Comparison of ENCODE assay signal across 8 cellular contexts in the genomic region with DNA sequence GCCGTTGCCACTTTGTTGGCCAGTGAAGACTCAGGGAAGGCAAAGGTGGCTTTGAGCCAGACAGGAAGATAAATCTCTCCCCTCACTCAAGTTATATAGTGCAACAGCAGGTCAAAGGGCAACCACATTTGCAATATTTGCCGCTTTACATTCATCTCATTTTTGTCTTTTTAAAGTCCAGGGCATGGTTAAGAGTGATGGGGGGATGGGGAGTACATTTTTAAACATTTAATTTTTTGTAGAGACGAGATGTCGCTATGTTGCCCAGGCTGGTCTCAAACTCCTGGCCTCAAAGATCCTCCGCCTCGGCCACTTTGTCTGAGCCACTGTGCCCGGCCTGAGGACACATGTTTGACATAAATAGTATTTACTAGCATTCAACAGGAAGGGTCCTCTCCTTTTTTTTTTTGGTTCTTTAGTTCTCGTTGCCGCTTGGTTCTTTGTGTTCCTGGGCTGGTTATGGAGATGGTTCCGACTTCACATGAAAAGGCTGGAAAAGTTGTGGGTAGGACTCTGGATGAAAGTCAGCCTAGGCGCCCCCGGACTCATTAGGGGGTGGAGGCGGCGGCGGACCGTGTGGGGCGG.
DNase-seq lines count a peak whose midpoint lies in the region; ATAC-seq and TF ChIP-seq lines count a peak whose summit lies in the region.

No MANE protein-coding gene starts in this region.

- peak overlapping the region; percentile 78 for H3K4me3 Mint-ChIP-seq in T-helper 1 cell treated with Interleukin-12 subunit alpha and Interleukin-12 subunit beta and Interleukin-4 antibody, amounts not matched to agents 30 μg/mL and 1 μg/mL, for 36 hours
- peak overlapping the region; percentile 85 for H3K4me3 Mint-ChIP-seq in activated naive CD8-positive, alpha-beta T cell treated with anti-CD3 and anti-CD28 coated beads, Interleukin-2, amount 10 ng/mL, durations not matched to agents 7 days and 5 days

- no peak for TF ChIP-seq EP300 in suprapubic skin (IDR thresholded peaks at IDR 0.05)

- H3K27me3 ChIP-seq in layer of hippocampus (ENCODE audit: control insufficient read depth, insufficient read depth, low read length) (no peaks in the 10 kb centered on the region), suprapubic skin (peaks cover 6% of the 10 kb centered on the region)

- 28% methylated on average over 17 of the region's 17 CpGs for WGBS in suprapubic skin

- peak overlapping the region; percentile 55 for H3K4me3 ChIP-seq in suprapubic skin

- no peaks in the 10 kb centered on the region for H3K36me3 ChIP-seq in suprapubic skin

- no peak for TF ChIP-seq POLR2A in suprapubic skin (IDR thresholded peaks at IDR 0.05)

- POLR2A ChIA-PET in activated naive CD8-positive, alpha-beta T cell treated with anti-CD3 and anti-CD28 coated beads, Interleukin-2, amount 10 ng/mL, durations not matched to agents 7 days and 5 days (lab: Charles Lee) = interaction anchor here (0.8 to 11.1 kb wide), 11 partner anchors 8 to 173 kb away, joined by 3 to 208 read pairs (median 5); partner anchors contain the start of gene EVI2B

- TF ChIP-seq CTCF in suprapubic skin (IDR thresholded peaks at IDR 0.05) = no peak

- peaks cover 47% of the 10 kb centered on the region for H3K4me1 ChIP-seq in suprapubic skin

- H3K27me3 Mint-ChIP-seq in T-helper 1 cell treated with Interleukin-12 subunit alpha and Interleukin-12 subunit beta and Interleukin-4 antibody, amounts not matched to agents 30 μg/mL and 1 μg/mL, for 36 hours (ENCODE audit: low read depth) = peaks cover 9% of the 10 kb centered on the region
- peaks cover 2% of the 10 kb centered on the region for H3K27me3 Mint-ChIP-seq in activated naive CD8-positive, alpha-beta T cell treated with anti-CD3 and anti-CD28 coated beads, Interleukin-2, amount 10 ng/mL, durations not matched to agents 7 days and 5 days

- peaks cover 40% of the 10 kb centered on the region for H3K4me1 Mint-ChIP-seq in T-helper 1 cell treated with Interleukin-12 subunit alpha and Interleukin-12 subunit beta and Interleukin-4 antibody, amounts not matched to agents 30 μg/mL and 1 μg/mL, for 36 hours (ENCODE audit: low read depth)
- H3K4me1 Mint-ChIP-seq in activated naive CD8-positive, alpha-beta T cell treated with anti-CD3 and anti-CD28 coated beads, Interleukin-2, amount 10 ng/mL, durations not matched to agents 7 days and 5 days = peaks cover 39% of the 10 kb centered on the region

- DNase-seq in T-helper 1 cell = no peak
- no peak for DNase-seq in activated naive CD8-positive, alpha-beta T cell treated with anti-CD3 and anti-CD28 coated beads, Interleukin-2, amount 10 ng/mL, durations not matched to agents 7 days and 5 days
- DNase-seq in suprapubic skin (ENCODE audit: low spot score in 2 of 2) = no peak
- DNase-seq in HuH-7.5 (ENCODE audit: low spot score) = no peak
- no peak for DNase-seq in SK-N-DZ (ENCODE audit: low spot score)

- H3K9me3 ChIP-seq in suprapubic skin = no peaks in the 10 kb centered on the region

- ATAC-seq in activated naive CD8-positive, alpha-beta T cell treated with anti-CD3 and anti-CD28 coated beads, Interleukin-2, amount 10 ng/mL, durations not matched to agents 7 days and 5 days (ENCODE audit: low read depth) = no peak
- no peak for ATAC-seq in HG03565 (IDR thresholded peaks at IDR 0.05; ENCODE audit: unreplicated experiment)

- H3K27ac Mint-ChIP-seq in T-helper 1 cell treated with Interleukin-12 subunit alpha and Interleukin-12 subunit beta and Interleukin-4 antibody, amounts not matched to agents 30 μg/mL and 1 μg/mL, for 36 hours = peak overlapping the region; percentile 66
- peak overlapping the region; percentile 71 for H3K27ac Mint-ChIP-seq in activated naive CD8-positive, alpha-beta T cell treated with anti-CD3 and anti-CD28 coated beads, Interleukin-2, amount 10 ng/mL, durations not matched to agents 7 days and 5 days

- no peaks in the 10 kb centered on the region for H3K9me3 Mint-ChIP-seq in T-helper 1 cell treated with Interleukin-12 subunit alpha and Interleukin-12 subunit beta and Interleukin-4 antibody, amounts not matched to agents 30 μg/mL and 1 μg/mL, for 36 hours
- H3K9me3 Mint-ChIP-seq in activated naive CD8-positive, alpha-beta T cell treated with anti-CD3 and anti-CD28 coated beads, Interleukin-2, amount 10 ng/mL, durations not matched to agents 7 days and 5 days = no peaks in the 10 kb centered on the region

- H3K27ac ChIP-seq in layer of hippocampus (ENCODE audit: low read depth, low read length) = peak overlapping the region; percentile 88
- H3K27ac ChIP-seq in suprapubic skin = peak overlapping the region; percentile 79

- no peaks in the 10 kb centered on the region for H3K36me3 Mint-ChIP-seq in T-helper 1 cell treated with Interleukin-12 subunit alpha and Interleukin-12 subunit beta and Interleukin-4 antibody, amounts not matched to agents 30 μg/mL and 1 μg/mL, for 36 hours (ENCODE audit: low read depth)
- peaks cover 2% of the 10 kb centered on the region for H3K36me3 Mint-ChIP-seq in activated naive CD8-positive, alpha-beta T cell treated with anti-CD3 and anti-CD28 coated beads, Interleukin-2, amount 10 ng/mL, durations not matched to agents 7 days and 5 days
